ENCODE assay signal across 4 cellular contexts in genomic region chrX:103107227-103107737, GRCh38. TPM values are rescaled to one million over a fixed set of nuclear protein-coding genes. Genes with fewer than 3 reads are reported as not detected.
"Had no signal": no experiment of that assay in that cellular context is flagged by ENCODE, and none has a peak within 500 bp of the region (broad histone marks: within the 10 kb centered on the region; RNA-seq: fewer than 3 reads in every experiment).

No MANE protein-coding gene starts in this region.

RNA-seq across cellular contexts. Expression of gene NXF3, which starts 14.3 kb away (rescaled TPM):
- total RNA-seq: temporal lobe, urinary bladder, vagina had no signal

RNA-seq across cellular contexts. Expression of gene BEX1, which starts 43.3 kb away (rescaled TPM):
- total RNA-seq: subcutaneous adipose tissue had no signal
